ENCODE assay signal across 8 cellular contexts in the genomic region with DNA sequence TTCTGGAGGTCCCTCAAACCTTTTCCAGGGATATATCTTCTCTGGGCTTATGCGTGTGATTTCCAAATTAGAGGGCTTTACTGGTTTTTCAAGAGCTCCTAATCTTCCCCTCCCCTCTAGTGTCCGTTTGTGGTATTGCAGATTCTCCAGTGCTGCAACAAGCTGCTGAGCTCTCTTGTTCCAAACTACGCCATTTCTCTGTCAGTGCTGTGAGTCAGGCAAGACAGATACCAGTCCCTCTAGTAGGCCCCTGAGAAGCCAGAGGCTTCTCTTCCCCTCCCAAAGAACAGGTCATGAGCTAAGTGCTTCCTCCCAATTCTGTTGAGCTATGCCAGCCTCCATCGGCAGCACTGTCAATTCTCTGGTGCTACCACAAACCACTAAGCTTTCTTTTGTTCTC.
DNase-seq lines count a peak whose midpoint lies in the region; ATAC-seq and TF ChIP-seq lines count a peak whose summit lies in the region.

No MANE protein-coding gene starts in this region.

- peaks cover 8% of the 10 kb centered on the region for H3K9me3 Mint-ChIP-seq in T-helper 1 cell treated with Interleukin-12 subunit alpha and Interleukin-12 subunit beta and Interleukin-4 antibody, amounts not matched to agents 30 μg/mL and 1 μg/mL, for 36 hours

- no peak overlapping the region for H3K27ac ChIP-seq in body of pancreas

- intact Hi-C loops in body of pancreas (cut with DNase I), result no loop called here

- no peaks in the 10 kb centered on the region for H3K27me3 ChIP-seq in body of pancreas

- no peak for TF ChIP-seq POLR2A in body of pancreas (IDR thresholded peaks at IDR 0.05)

- no peaks in the 10 kb centered on the region for H3K36me3 ChIP-seq in body of pancreas (replicated peaks in 1 of 2; ENCODE audit: insufficient read depth in 1 of 2, low read depth in 2 of 2)

- TF ChIP-seq CTCF in body of pancreas (IDR thresholded peaks at IDR 0.05), result peak; percentile 59 to 78 (median 73)

- H3K4me1 Mint-ChIP-seq in T-helper 1 cell treated with Interleukin-12 subunit alpha and Interleukin-12 subunit beta and Interleukin-4 antibody, amounts not matched to agents 30 μg/mL and 1 μg/mL, for 36 hours (ENCODE audit: low read depth), result peaks cover 29% of the 10 kb centered on the region

- no peaks in the 10 kb centered on the region for H3K27me3 Mint-ChIP-seq in T-helper 1 cell treated with Interleukin-12 subunit alpha and Interleukin-12 subunit beta and Interleukin-4 antibody, amounts not matched to agents 30 μg/mL and 1 μg/mL, for 36 hours (ENCODE audit: low read depth)

- ATAC-seq in body of pancreas (peak; percentile 42), HG03045 (IDR thresholded peaks at IDR 0.05; ENCODE audit: unreplicated experiment) (no peak), GM18511 (IDR thresholded peaks at IDR 0.05; ENCODE audit: unreplicated experiment) (no peak)

- DNase-seq in GM03348 (ENCODE audit: low spot score), result peak; percentile 72
- peak; percentile 38 for DNase-seq in LoVo (ENCODE audit: low spot score)
- DNase-seq in body of pancreas, result peak; percentile 66 to 74 (median 70)
- peak; percentile 79 for DNase-seq in kidney tubule cell (ENCODE audit: low spot score)
- DNase-seq in stimulated activated CD8-positive, alpha-beta memory T cell treated with anti-CD3 and anti-CD28 coated beads, Interleukin-15, amount 100 ng/mL, for 1 hour (ENCODE audit: low read depth), result peak; percentile 28

- 50 to 54% methylated on average over 4 of the region's 4 CpGs for WGBS in body of pancreas, 2 donors

- H3K4me1 ChIP-seq in body of pancreas, result no peaks in the 10 kb centered on the region

- peaks cover 16% of the 10 kb centered on the region for H3K36me3 Mint-ChIP-seq in T-helper 1 cell treated with Interleukin-12 subunit alpha and Interleukin-12 subunit beta and Interleukin-4 antibody, amounts not matched to agents 30 μg/mL and 1 μg/mL, for 36 hours (ENCODE audit: low read depth)

- H3K4me3 ChIP-seq in body of pancreas, result no peak overlapping the region

- no peak overlapping the region for H3K4me3 Mint-ChIP-seq in T-helper 1 cell treated with Interleukin-12 subunit alpha and Interleukin-12 subunit beta and Interleukin-4 antibody, amounts not matched to agents 30 μg/mL and 1 μg/mL, for 36 hours

- no peaks in the 10 kb centered on the region for H3K9me3 ChIP-seq in body of pancreas

- peak overlapping the region; percentile 80 for H3K27ac Mint-ChIP-seq in T-helper 1 cell treated with Interleukin-12 subunit alpha and Interleukin-12 subunit beta and Interleukin-4 antibody, amounts not matched to agents 30 μg/mL and 1 μg/mL, for 36 hours

Comparison
In these comparisons a context has a peak if more than half of its experiments do, and no peak if none do; other contexts are left out.
1. DNase-seq: peak in every context shown above with its lines; median percentile 79 in kidney tubule cell; 72 in GM03348; 70 in body of pancreas; 38 in LoVo; 28 in stimulated activated CD8-positive, alpha-beta memory T cell treated with anti-CD3 and anti-CD28 coated beads, Interleukin-15, amount 100 ng/mL, for 1 hour.